Comparison of ENCODE assay signal across 1 cellular context in the genomic region with DNA sequence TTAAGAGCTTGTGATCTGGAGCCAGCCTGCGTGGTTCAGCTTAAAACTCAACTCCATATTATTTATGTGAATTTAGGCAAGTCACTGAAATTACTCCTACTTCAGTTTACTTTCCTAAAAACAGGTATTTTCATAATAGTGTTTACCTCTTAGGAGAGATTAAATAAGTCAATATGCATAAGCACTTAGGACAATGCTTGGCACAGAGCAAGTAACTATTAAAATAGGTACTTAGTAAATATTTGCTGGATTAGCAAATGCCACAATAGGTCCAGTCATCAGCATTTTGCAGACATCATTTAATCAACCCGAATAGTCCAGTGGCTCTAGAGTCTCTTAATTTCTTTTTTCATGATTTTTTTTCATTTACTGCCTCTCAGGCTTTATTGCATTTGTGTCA.
TF ChIP-seq lines count a peak whose summit lies in the region.

No MANE protein-coding gene starts in this region.

TF ChIP-seq in IMR-90, 13 proteins besides CTCF, POLR2A, EP300 and RAD21:
- TF ChIP-seq SMC3 (IDR thresholded peaks at IDR 0.05; ENCODE audit: low read depth, low read length) (no peak), MAFK (IDR thresholded peaks at IDR 0.05; ENCODE audit: low read depth, low read length) (no peak), CHD1 (IDR thresholded peaks at IDR 0.05; ENCODE audit: low read depth, low read length) (no peak)
- TF ChIP-seq, protein P1, sequence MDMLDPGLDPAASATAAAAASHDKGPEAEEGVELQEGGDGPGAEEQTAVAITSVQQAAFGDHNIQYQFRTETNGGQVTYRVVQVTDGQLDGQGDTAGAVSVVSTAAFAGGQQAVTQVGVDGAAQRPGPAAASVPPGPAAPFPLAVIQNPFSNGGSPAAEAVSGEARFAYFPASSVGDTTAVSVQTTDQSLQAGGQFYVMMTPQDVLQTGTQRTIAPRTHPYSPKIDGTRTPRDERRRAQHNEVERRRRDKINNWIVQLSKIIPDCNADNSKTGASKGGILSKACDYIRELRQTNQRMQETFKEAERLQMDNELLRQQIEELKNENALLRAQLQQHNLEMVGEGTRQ (IDR thresholded peaks at IDR 0.05; ENCODE audit: low read depth, low read length): no peak
